In genomic region chr5:35842856-35843255, GRCh38 we compare ENCODE assay signal across 28 cellular contexts. TPM values are rescaled to one million over a fixed set of nuclear protein-coding genes. Genes with fewer than 3 reads are reported as not detected.
"Had no signal": no experiment of that assay in that cellular context is flagged by ENCODE, and none has a peak within 500 bp of the region (broad histone marks: within the 10 kb centered on the region; RNA-seq: fewer than 3 reads in every experiment).

No MANE protein-coding gene starts in this region.

- DNase-seq: left colon; left lung; lower lobe of right lung; mammary epithelial cell; mesenchymal stem cell; mucosa of descending colon; naive thymus-derived CD4-positive, alpha-beta T cell; ovary; right lobe of liver; stimulated activated CD4-positive, alpha-beta T cell treated with anti-CD3 and anti-CD28 coated beads, Interleukin-1b, Interleukin-23, amount 100 ng/mL, for 48 hours; stimulated activated CD4-positive, alpha-beta T cell treated with anti-CD3 and anti-CD28 coated beads, Interleukin-2, amount 100 ng/mL, for 48 hours; stimulated activated CD4-positive, alpha-beta T cell treated with anti-CD3 and anti-CD28 coated beads, Interleukin-4, amount 100 ng/mL, for 4 hours; stimulated activated CD8-positive, alpha-beta memory T cell treated with anti-CD3 and anti-CD28 coated beads, Interleukin-4, amount 100 ng/mL, for 48 hours; stimulated activated naive CD4-positive, alpha-beta T cell treated with Interleukin-2 at 50 U/mL for 16 hours; stimulated activated naive CD8-positive, alpha-beta T cell treated with anti-CD3 and anti-CD28 coated beads, Interleukin-15, amount 100 ng/mL, for 72 hours; substantia nigra; uterus had no signal

- H3K79me2 ChIP-seq: hepatocyte had no signal

- H3K4me1 Mint-ChIP-seq: mesothelial cell of epicardium; stimulated activated memory B cell treated with anti-CD40 and anti-IgM and Interleukin-4, amounts not matched to agents 10 μg/mL and 1 μg/mL and 100 μg/mL, for 72 hours had no signal

- H3K4me3 ChIP-seq: hepatocyte, left lung, lower lobe of right lung, mucosa of descending colon, ovary, right atrium auricular region, right lobe of liver, smooth muscle cell, tibial nerve, uterus had no signal

- H3K4me1 ChIP-seq: left lung, lower lobe of right lung, right atrium auricular region, right lobe of liver, tibial nerve, uterus had no signal

- H3K27me3 ChIP-seq: hepatocyte, left lung, ovary, right atrium auricular region, right lobe of liver, tibial nerve, uterus had no signal

- FAIRE-seq: keratinocyte had no signal

- H3K4me3 Mint-ChIP-seq: mesothelial cell of epicardium; naive thymus-derived CD4-positive, alpha-beta T cell; natural killer cell treated with Interleukin-12 subunit alpha and Interleukin-12 subunit beta and Interleukin-15 and Interleukin-18, amount 100 ng/mL, for 72 hours; stimulated activated memory B cell treated with anti-CD40 and anti-IgM and Interleukin-4, amounts not matched to agents 10 μg/mL and 1 μg/mL and 100 μg/mL, for 72 hours; stimulated activated naive CD8-positive, alpha-beta T cell treated with anti-CD3 and anti-CD28 coated beads, Interleukin-15, amount 100 ng/mL, for 72 hours; type B pancreatic cell had no signal

- H3K27ac ChIP-seq: hepatocyte, left lung, lower lobe of right lung, ovary, right atrium auricular region, right lobe of liver, tibial nerve, uterus had no signal

- H3K27ac Mint-ChIP-seq: mesothelial cell of epicardium; naive thymus-derived CD4-positive, alpha-beta T cell; natural killer cell treated with Interleukin-12 subunit alpha and Interleukin-12 subunit beta and Interleukin-15 and Interleukin-18, amount 100 ng/mL, for 72 hours; progenitor cell of endocrine pancreas; stimulated activated memory B cell treated with anti-CD40 and anti-IgM and Interleukin-4, amounts not matched to agents 10 μg/mL and 1 μg/mL and 100 μg/mL, for 72 hours; stimulated activated naive CD8-positive, alpha-beta T cell treated with anti-CD3 and anti-CD28 coated beads, Interleukin-15, amount 100 ng/mL, for 72 hours; type B pancreatic cell had no signal

- H3K27me3 Mint-ChIP-seq: naive thymus-derived CD4-positive, alpha-beta T cell; progenitor cell of endocrine pancreas; stimulated activated memory B cell treated with anti-CD40 and anti-IgM and Interleukin-4, amounts not matched to agents 10 μg/mL and 1 μg/mL and 100 μg/mL, for 72 hours; stimulated activated naive CD8-positive, alpha-beta T cell treated with anti-CD3 and anti-CD28 coated beads, Interleukin-15, amount 100 ng/mL, for 72 hours; type B pancreatic cell had no signal

- H3K36me3 Mint-ChIP-seq: mesothelial cell of epicardium; stimulated activated memory B cell treated with anti-CD40 and anti-IgM and Interleukin-4, amounts not matched to agents 10 μg/mL and 1 μg/mL and 100 μg/mL, for 72 hours; type B pancreatic cell had no signal

- H3K36me3 ChIP-seq: left lung, lower lobe of right lung, ovary, right atrium auricular region, right lobe of liver, tibial nerve, uterus had no signal

- H3K4me2 ChIP-seq: hepatocyte, smooth muscle cell had no signal

RNA-seq across cellular contexts. Expression of gene IL7R, which starts 13.8 kb away (rescaled TPM):
- total RNA-seq: progenitor cell of endocrine pancreas had no signal
- polyA plus RNA-seq: neural cell had no signal
